ENCODE assay signal across 12 cellular contexts in genomic region chr5:30832519-30832918, GRCh38.
"Had no signal": no experiment of that assay in that cellular context is flagged by ENCODE, and none has a peak within 500 bp of the region (broad histone marks: within the 10 kb centered on the region; RNA-seq: fewer than 3 reads in every experiment).

No MANE protein-coding gene starts in this region.

- H3K27me3 ChIP-seq: body of pancreas, suprapubic skin had no signal

- DNase-seq: activated CD4-positive, alpha-beta T cell treated with anti-CD3 and anti-CD28 coated beads, Interleukin-2, amount 10 ng/mL, durations not matched to agents 7 days and 5 days; activated CD4-positive, CD25-positive, alpha-beta regulatory T cell; activated CD8-positive, alpha-beta memory T cell treated with anti-CD3 and anti-CD28 coated beads for 24 hours; activated naive CD4-positive, alpha-beta T cell treated with anti-CD3 and anti-CD28 coated beads for 36 hours; body of pancreas; cerebellar nuclear complex; foreskin fibroblast; nephron progenitor cell; psoas muscle; stimulated activated CD4-positive, alpha-beta T cell treated with anti-CD3 and anti-CD28 coated beads, Interleukin-2, amount 100 ng/mL, for 48 hours; stimulated activated naive CD4-positive, alpha-beta T cell treated with Interleukin-2 at 50 U/mL for 16 hours had no signal

- H3K36me3 ChIP-seq: suprapubic skin had no signal

- H3K4me3 ChIP-seq: body of pancreas, psoas muscle, suprapubic skin had no signal

- ATAC-seq: body of pancreas, psoas muscle had no signal

- H3K4me1 ChIP-seq: body of pancreas, psoas muscle, suprapubic skin had no signal

- H3K9me3 ChIP-seq: body of pancreas, psoas muscle, suprapubic skin had no signal

- H3K27ac ChIP-seq: body of pancreas, psoas muscle, suprapubic skin had no signal
